In the genomic region with DNA sequence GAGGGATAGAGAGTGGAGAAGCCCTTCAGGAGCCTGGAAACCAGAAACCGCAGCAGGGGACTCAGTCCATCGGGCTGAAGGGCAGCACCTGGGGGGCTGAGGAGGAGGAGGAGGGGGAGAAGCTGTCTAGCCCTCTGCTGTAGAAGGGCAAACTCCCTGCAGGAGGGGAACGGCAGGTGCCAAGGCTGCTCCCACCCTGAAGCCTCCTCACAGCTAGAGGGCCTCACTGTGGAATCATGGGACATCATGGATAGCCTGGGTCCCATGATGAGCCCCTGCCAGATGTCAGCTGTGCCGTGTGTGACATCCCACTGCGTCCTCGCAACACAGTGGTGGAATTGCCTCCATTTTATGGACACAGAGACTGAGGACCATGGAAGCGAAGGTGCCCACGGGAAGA, we compare ENCODE assay signal across 16 cellular contexts. TPM values are rescaled to one million over a fixed set of nuclear protein-coding genes. Genes with fewer than 3 reads are reported as not detected.
"Had no signal": no experiment of that assay in that cellular context is flagged by ENCODE, and none has a peak within 500 bp of the region (broad histone marks: within the 10 kb centered on the region; RNA-seq: fewer than 3 reads in every experiment).

No MANE protein-coding gene starts in this region.

- H3K4me1 ChIP-seq: heart right ventricle, parathyroid adenoma had no signal

- ATAC-seq: WTC11 had no signal

- H3K4me3 ChIP-seq: heart right ventricle, skin epidermis had no signal

- H2AFZ ChIP-seq: parathyroid adenoma had no signal

- H3K79me2 ChIP-seq: parathyroid adenoma had no signal

- H3K36me3 ChIP-seq: heart right ventricle had no signal

- H3K9me3 ChIP-seq: heart right ventricle had no signal

- H3K27ac ChIP-seq: epithelial cell of prostate, heart right ventricle, parathyroid adenoma, skin epidermis had no signal

- DNase-seq: activated effector memory CD4-positive, alpha-beta T cell treated with Interleukin-2 at 50 U/mL for 16 hours; activated naive CD4-positive, alpha-beta T cell treated with anti-CD3 and anti-CD28 coated beads for 36 hours; activated T-cell treated with anti-CD3 and anti-CD28 coated beads, Interleukin-2, amount 50 U/mL, for 24 hours; amygdala; cerebellar nuclear complex; cortex of kidney; heart right ventricle; midbrain; nucleus accumbens; stimulated activated CD4-positive, alpha-beta T cell treated with anti-CD3 and anti-CD28 coated beads, Interleukin-15, amount 100 ng/mL, for 24 hours; T-helper 9 cell; trophoblast cell had no signal

- H3K9ac ChIP-seq: parathyroid adenoma had no signal

RNA-seq across cellular contexts. Expression of a gene that starts 0.5 kb away (rescaled TPM):
- total RNA-seq: WTC11 had no signal
